ENCODE assay signal across 23 cellular contexts in the genomic region with DNA sequence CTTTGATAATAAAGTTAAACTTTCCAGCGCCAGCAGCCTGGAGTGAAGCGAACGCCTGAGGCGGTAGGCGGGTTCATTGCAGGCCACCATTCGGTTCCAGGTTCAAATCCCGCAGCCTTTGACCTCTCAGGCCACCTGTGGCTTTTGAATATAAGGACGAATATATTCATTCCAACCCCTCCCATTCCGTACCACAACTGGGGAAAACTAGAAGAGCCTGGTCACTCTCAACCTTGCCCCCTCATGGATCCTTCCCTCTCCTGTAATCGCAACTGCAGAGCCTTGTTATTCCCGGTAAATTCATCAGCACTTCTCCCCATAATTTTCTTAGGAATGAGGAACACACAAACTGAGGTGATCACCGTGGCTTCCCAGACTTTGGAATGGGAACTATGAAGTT. TPM values are rescaled to one million over a fixed set of nuclear protein-coding genes. Genes with fewer than 3 reads are reported as not detected.
DNase-seq lines count a peak whose midpoint lies in the region; FAIRE-seq and TF ChIP-seq lines count a peak whose summit lies in the region.
"Had no signal": no experiment of that assay in that cellular context is flagged by ENCODE, and none has a peak within 500 bp of the region (broad histone marks: within the 10 kb centered on the region; RNA-seq: fewer than 3 reads in every experiment).

No MANE protein-coding gene starts in this region.

- H3K4me1 Mint-ChIP-seq in H9: peaks cover 24 to 60% of the 10 kb centered on the region in 2 experiments
- H3K4me1 Mint-ChIP-seq in progenitor cell of endocrine pancreas (ENCODE audit: low read depth): no peaks in the 10 kb centered on the region
- H3K4me1 Mint-ChIP-seq: CD4-positive, CD25-positive, alpha-beta regulatory T cell; IgD-negative memory B cell had no signal

- H3K79me1 ChIP-seq in H9 (ENCODE audit: insufficient read depth, low read depth, low read length, poor library complexity, severe bottlenecking): no peaks in the 10 kb centered on the region
- H3K79me1 ChIP-seq in H1 (ENCODE audit: low read depth, low read length): no peaks in the 10 kb centered on the region

- H2BK5ac ChIP-seq in H9 (ENCODE audit: insufficient read length, low read length) (no peak overlapping the region), H1 (ENCODE audit: low read depth, low read length) (no peak overlapping the region)

- no peak for TF ChIP-seq CTCF in H9 (conservative IDR thresholded peaks at IDR 0.05)
- no peak for TF ChIP-seq CTCF in H1 (IDR thresholded peaks at IDR 0.05; ENCODE audit: control extremely low read depth in 1 of 3, insufficient read depth in 1 of 3, low read depth in 1 of 3, low read length in 3 of 3)
- TF ChIP-seq CTCF in progenitor cell of endocrine pancreas (IDR thresholded peaks at IDR 0.05; ENCODE audit: unreplicated experiment): no peak
- TF ChIP-seq CTCF in uterus (IDR thresholded peaks at IDR 0.05): no peak
- no peak for TF ChIP-seq CTCF in GM20000 (IDR thresholded peaks at IDR 0.05; ENCODE audit: extremely low read depth, missing control alignments)

- H3K56ac ChIP-seq in H9 (ENCODE audit: insufficient read length, low read depth, low read length): no peak overlapping the region
- no peak overlapping the region for H3K56ac ChIP-seq in H1 (replicated peaks; ENCODE audit: insufficient read length, low read depth, low read length)

- DNase-seq in H9 (peak; percentile 71), H1 (ENCODE audit: low read depth in 1 of 2, low spot score in 2 of 2) (peak in 1 of 2 experiments; percentile 58), progenitor cell of endocrine pancreas (ENCODE audit: low spot score, unreplicated experiment) (no peak), SK-N-DZ (ENCODE audit: low spot score) (no peak), uterus (no peak), GM20000 (ENCODE audit: low spot score) (no peak), NCI-H446 treated with DMSO at 0.1 percent for 48 hours (lab: John Stamatoyannopoulos, UW) (no peak)
- DNase-seq: CD4-positive, CD25-positive, alpha-beta regulatory T cell; DMS153; DND-41; MM.1S; NCI-H2029; NCI-H526 treated with DMSO at 0.1 percent for 48 hours; Right ventricle myocardium superior; RPMI8226 had no signal

- H3K9me3 Mint-ChIP-seq in H9 (peaks cover 0 to 2% of the 10 kb centered on the region in 2 experiments; a peak in 2 of 5 replicates), progenitor cell of endocrine pancreas (ENCODE audit: low read depth) (no peaks in the 10 kb centered on the region)

- H4K20me1 ChIP-seq in H9 (ENCODE audit: control insufficient read depth, insufficient read depth, insufficient read length) (no peaks in the 10 kb centered on the region), H1 (replicated peaks in 1 of 2; ENCODE audit: control insufficient read depth in 1 of 2, insufficient read depth in 2 of 2, low read length in 2 of 2) (peaks cover 0 to 4% of the 10 kb centered on the region in 2 experiments)
- H4K20me1 ChIP-seq: BLaER1 had no signal

- H3K14ac ChIP-seq in H9 (ENCODE audit: insufficient read depth, low read length) (no peak overlapping the region), H1 (ENCODE audit: insufficient read length) (no peak overlapping the region)

- CTCF ChIA-PET in H1 (lab: Charles Lee; ENCODE audit: partially characterized antibody): interaction anchor here (0.7 to 11.9 kb wide), 9 partner anchors 13 to 51 kb away, joined by 3 to 162 read pairs (median 4); no protein-coding TSS in a partner anchor

- H3K27ac ChIP-seq in H9 (ENCODE audit: insufficient read length, low read depth, low read length): no peak overlapping the region
- no peak overlapping the region for H3K27ac ChIP-seq in H1 (ENCODE audit: low read depth, low read length)
- H3K27ac ChIP-seq in iPS-18a (ENCODE audit: low read length): no peak overlapping the region
- H3K27ac ChIP-seq in uterus: no peak overlapping the region
- H3K27ac ChIP-seq: BLaER1, KMS-11, SJSA1 had no signal

- no peaks in the 10 kb centered on the region for H3K9me3 ChIP-seq in H9 (ENCODE audit: control insufficient read depth, low read depth, low read length)
- H3K9me3 ChIP-seq in H1 (ENCODE audit: insufficient read depth in 2 of 2, low read depth in 1 of 2, low read length in 1 of 2): no peaks in the 10 kb centered on the region
- no peaks in the 10 kb centered on the region for H3K9me3 ChIP-seq in iPS-18a (ENCODE audit: control insufficient read depth, low read depth, low read length)
- H3K9me3 ChIP-seq in uterus: no peaks in the 10 kb centered on the region
- H3K9me3 ChIP-seq: SJSA1 had no signal

- H3K27me3 Mint-ChIP-seq in H9 (ENCODE audit: low read depth) (peaks cover 98% of the 10 kb centered on the region), progenitor cell of endocrine pancreas (peaks cover 98% of the 10 kb centered on the region)

- no peak overlapping the region for H3K4ac ChIP-seq in H9 (ENCODE audit: low read depth, low read length)
- H3K4ac ChIP-seq in H1 (replicated peaks; ENCODE audit: insufficient read length, low read depth, low read length): no peak overlapping the region

- no peak overlapping the region for H2BK12ac ChIP-seq in H9 (ENCODE audit: insufficient read length, low read depth, low read length)
- H2BK12ac ChIP-seq in H1 (ENCODE audit: low read depth, low read length): no peak overlapping the region

- H3K4me1 ChIP-seq in H9 (ENCODE audit: insufficient read depth, low read length): no peaks in the 10 kb centered on the region
- H3K4me1 ChIP-seq in H1 (replicated peaks in 1 of 4; ENCODE audit: control insufficient read depth in 3 of 4, insufficient read depth in 4 of 4, low read length in 3 of 4): peaks cover 4 to 17% (median 16%) of the 10 kb centered on the region in 4 experiments
- peaks cover 46% of the 10 kb centered on the region for H3K4me1 ChIP-seq in iPS-18a (ENCODE audit: control insufficient read depth, low read depth, low read length)
- H3K4me1 ChIP-seq in uterus: no peaks in the 10 kb centered on the region
- H3K4me1 ChIP-seq: BLaER1, SJSA1 had no signal

- no peak for TF ChIP-seq RAD21 in H1 (IDR thresholded peaks at IDR 0.05 in 1 of 2, conservative IDR thresholded peaks at IDR 0.05 in 1 of 2; ENCODE audit: low read depth in 2 of 2, low read length in 2 of 2)

- H4K8ac ChIP-seq in H9 (replicated peaks; ENCODE audit: insufficient read length, low read depth, low read length): no peak overlapping the region
- no peak overlapping the region for H4K8ac ChIP-seq in H1 (ENCODE audit: extremely low read depth, insufficient read depth, low read length)

- FAIRE-seq in H1 (lab: Jason Lieb, UNC): peak; percentile 50
- FAIRE-seq: A204.1 had no signal

- H4K91ac ChIP-seq in H9 (ENCODE audit: insufficient read length, low read depth, low read length) (no peak overlapping the region), H1 (replicated peaks; ENCODE audit: insufficient read length, low read length) (no peak overlapping the region)

- no peaks in the 10 kb centered on the region for H3K36me3 ChIP-seq in H1 (ENCODE audit: control insufficient read depth in 2 of 4, insufficient read depth in 4 of 4, low read length in 3 of 4)
- H3K36me3 ChIP-seq in iPS-18a (ENCODE audit: control insufficient read depth, low read depth, low read length): no peaks in the 10 kb centered on the region
- H3K36me3 ChIP-seq in uterus: no peaks in the 10 kb centered on the region
- H3K36me3 ChIP-seq: BLaER1, SJSA1 had no signal

- H3K27me3 ChIP-seq in H9 (ENCODE audit: insufficient read depth, low read length) (peaks cover 84% of the 10 kb centered on the region), H1 (replicated peaks in 1 of 4; ENCODE audit: control insufficient read depth in 3 of 4, extremely low read depth in 1 of 4, insufficient read depth in 3 of 4, low read length in 3 of 4) (peaks cover 83 to 95% (median 89%) of the 10 kb centered on the region in 4 experiments), iPS-18a (ENCODE audit: control insufficient read depth, insufficient read depth, low read length) (peaks cover 100% of the 10 kb centered on the region), uterus (peaks cover 6 to 81% of the 10 kb centered on the region in 2 donors)
- H3K27me3 ChIP-seq: SJSA1 had no signal

- H2AK5ac ChIP-seq in H9 (ENCODE audit: insufficient read length, low read length): no peak overlapping the region
- H2AK5ac ChIP-seq in H1 (ENCODE audit: low read depth, low read length): no peak overlapping the region

- H3K23ac ChIP-seq in H9 (ENCODE audit: insufficient read length, low read depth, low read length) (no peak overlapping the region), H1 (ENCODE audit: insufficient read length) (no peak overlapping the region)

- H3K4me3 ChIP-seq in H1 (ENCODE audit: extremely low read depth in 1 of 4, insufficient read depth in 2 of 4, low read depth in 3 of 4, low read length in 4 of 4) (peak overlapping the region in 1 of 4 experiments; percentile 47; a peak in 2 of 8 replicates), iPS-18a (ENCODE audit: low read length) (peak overlapping the region; percentile 18), uterus (no peak overlapping the region)
- H3K4me3 ChIP-seq: BLaER1, SJSA1 had no signal

- H3K4me2 ChIP-seq in H9 (ENCODE audit: insufficient read depth, insufficient read length, low read length) (peak overlapping the region; percentile 19), H1 (ENCODE audit: insufficient read depth in 1 of 2, low read depth in 2 of 2, low read length in 2 of 2) (peak overlapping the region; percentile 37 to 63; a peak in 3 of 4 replicates)
- H3K4me2 ChIP-seq: BLaER1, KMS-11 had no signal

- H3K23me2 ChIP-seq in H9 (ENCODE audit: insufficient read length, low read depth, low read length, poor library complexity, severe bottlenecking) (no peaks in the 10 kb centered on the region), H1 (ENCODE audit: low read depth, low read length) (no peaks in the 10 kb centered on the region)

- H3K18ac ChIP-seq in H9 (ENCODE audit: insufficient read length, low read depth, low read length): no peak overlapping the region
- no peak overlapping the region for H3K18ac ChIP-seq in H1 (ENCODE audit: extremely low read depth, low read length)

- no peak for TF ChIP-seq EP300 in H1 (IDR thresholded peaks at IDR 0.05; ENCODE audit: borderline replicate concordance in 1 of 2, low read depth in 2 of 2, low read length in 2 of 2)

- H4K5ac ChIP-seq in H9 (ENCODE audit: insufficient read length, low read depth, low read length) (no peak overlapping the region), H1 (ENCODE audit: insufficient read length, low read depth, low read length) (no peak overlapping the region)

- H3K4me3 Mint-ChIP-seq in H9 (peak overlapping the region in 1 of 2 experiments; percentile 67; a peak in 3 of 5 replicates), progenitor cell of endocrine pancreas (ENCODE audit: low read depth) (no peak overlapping the region)
- H3K4me3 Mint-ChIP-seq: CD4-positive, CD25-positive, alpha-beta regulatory T cell; IgD-negative memory B cell had no signal

- H3K27ac Mint-ChIP-seq in H9 (no peak overlapping the region; a peak in 1 of 7 replicates), progenitor cell of endocrine pancreas (peak overlapping the region; percentile 49)
- H3K27ac Mint-ChIP-seq: CD4-positive, CD25-positive, alpha-beta regulatory T cell had no signal

- POLR2A ChIA-PET in H1 (lab: Charles Lee; ENCODE audit: partially characterized antibody): interaction anchor here (1.1 to 1.4 kb wide), 4 partner anchors 26 to 47 kb away, joined by 3 read pairs; no protein-coding TSS in a partner anchor

- H3K36me3 Mint-ChIP-seq in H9 (ENCODE audit: insufficient read depth in 1 of 3, low read depth in 3 of 3): no peaks in the 10 kb centered on the region; a peak in 1 of 7 replicates
- H3K36me3 Mint-ChIP-seq in progenitor cell of endocrine pancreas (ENCODE audit: insufficient read depth): no peaks in the 10 kb centered on the region
- H3K36me3 Mint-ChIP-seq: CD4-positive, CD25-positive, alpha-beta regulatory T cell; IgD-negative memory B cell had no signal

- H2AFZ ChIP-seq in H9 (ENCODE audit: low read length) (no peak overlapping the region), H1 (ENCODE audit: low read length) (no peak overlapping the region)

- no peak overlapping the region for H3T11ph ChIP-seq in H9 (ENCODE audit: low read length)

- intact Hi-C loops in uterus (cut with DNase I; ENCODE audit: low total_unique reads): no loop called here

- H2BK20ac ChIP-seq in H9 (ENCODE audit: low read depth, low read length, poor library complexity, severe bottlenecking) (no peak overlapping the region), H1 (ENCODE audit: low read length) (no peak overlapping the region)

- H2BK120ac ChIP-seq in H9 (ENCODE audit: low read depth, low read length, poor library complexity, severe bottlenecking) (no peak overlapping the region), H1 (replicated peaks; ENCODE audit: low read depth, low read length) (no peak overlapping the region)

- H3K9ac ChIP-seq in H9 (ENCODE audit: extremely low read depth, insufficient read length, low read length) (no peak overlapping the region), H1 (replicated peaks in 1 of 4; ENCODE audit: extremely low read depth in 1 of 4, low read depth in 3 of 4, low read length in 3 of 4) (no peak overlapping the region), iPS-18a (ENCODE audit: low read length) (no peak overlapping the region)
- H3K9ac ChIP-seq: BLaER1, KMS-11 had no signal

- no peak for TF ChIP-seq POLR2A in H1 (IDR thresholded peaks at IDR 0.05; ENCODE audit: control extremely low read depth in 1 of 2, low read depth in 2 of 2, low read length in 2 of 2)
- TF ChIP-seq POLR2A in uterus (IDR thresholded peaks at IDR 0.05): no peak

- no CpG with 5 or more reads among the region's 12 CpGs for WGBS in H9 (ENCODE audit: extremely low coverage, insufficient read length, low lambda C conversion rate)
- WGBS in H1 (ENCODE audit: extremely low coverage in 1 of 2, insufficient coverage in 1 of 2, insufficient read length in 1 of 2, insufficient replicate concordance in 2 of 2, low coverage in 1 of 2, low lambda C conversion rate in 2 of 2, missing lambda C conversion rate in 1 of 2), 2 experiments: 3% methylated on average over 12 of the region's 12 CpGs; no CpG with 5 or more reads in 1 of the 2 experiments

- H2BK15ac ChIP-seq in H9 (ENCODE audit: low read depth, low read length): no peak overlapping the region
- H2BK15ac ChIP-seq in H1 (ENCODE audit: low read length): no peak overlapping the region

- H3K79me2 ChIP-seq in H9 (ENCODE audit: insufficient read depth, low read length): no peaks in the 10 kb centered on the region
- H3K79me2 ChIP-seq in H1 (ENCODE audit: control insufficient read depth in 1 of 2, insufficient read depth in 2 of 2, low read length in 2 of 2): no peaks in the 10 kb centered on the region

RNA-seq across cellular contexts. Expression of a gene that starts 35.2 kb away (rescaled TPM):
- total RNA-seq in H9 (2021): not detected in 2 replicates
- 0.13 TPM in 1 of 2 replicates, not detected in the other for total RNA-seq in H1 (2021; fragmentation: NEBNext Ultra II Directional; extraction: Animal tissue kit (Norgen Biotek cat#: 25700))
- polyA plus RNA-seq in H1 (2011; rRNA removed): 0.03 and 0.31 TPM in 2 replicates
- 0.08 TPM for polyA plus RNA-seq in H1 (2011; cell fraction: cytosol; rRNA removed)
- polyA plus RNA-seq in H1 (2011; cell fraction: nucleus; rRNA removed): 0.27 TPM
- 0.27 TPM in 1 of 4 replicates, not detected in the others for polyA plus RNA-seq in H1 (2012, experiment 1 of 2)
- 0.08 TPM for polyA plus RNA-seq in H1 (2012, experiment 2 of 2)
- polyA plus RNA-seq in H1 (2013, experiment 1 of 2): 0.06 TPM
- 0.06 TPM for polyA plus RNA-seq in H1 (2013, experiment 2 of 2)
- polyA minus RNA-seq in H1 (2011; rRNA and poly(A)+ RNA removed): not detected in 2 replicates
- not detected for polyA minus RNA-seq in H1 (2011; cell fraction: cytosol; rRNA and poly(A)+ RNA removed)
- polyA minus RNA-seq in H1 (2011; cell fraction: nucleus; rRNA and poly(A)+ RNA removed): 0.60 TPM
- total RNA-seq in progenitor cell of endocrine pancreas: not detected in 2 replicates
- not detected in 2 replicates for polyA plus RNA-seq in SK-N-DZ (2014; cell fraction: cytosol; rRNA removed)
- not detected in 2 replicates for polyA plus RNA-seq in SK-N-DZ (2014; cell fraction: nucleus; rRNA removed)
- not detected for total RNA-seq in uterus
- total RNA-seq: CD4-positive, CD25-positive, alpha-beta regulatory T cell; NCI-H460; Right ventricle myocardium superior had no signal
- polyA plus RNA-seq: AG04450; CD4-positive, CD25-positive, alpha-beta regulatory T cell; IgD-negative memory B cell had no signal

RNA-seq across cellular contexts. Expression of a gene that starts 38.0 kb away (rescaled TPM):
- not detected in 2 replicates for total RNA-seq in H9 (2021)
- total RNA-seq in H1 (2021; fragmentation: NEBNext Ultra II Directional; extraction: Animal tissue kit (Norgen Biotek cat#: 25700)): 1.5 and 2.2 TPM in 2 replicates
- polyA plus RNA-seq in H1 (2011; rRNA removed): 0.80 and 3.6 TPM in 2 replicates
- 1.7 TPM for polyA plus RNA-seq in H1 (2011; cell fraction: cytosol; rRNA removed)
- 2.7 TPM for polyA plus RNA-seq in H1 (2011; cell fraction: nucleus; rRNA removed)
- polyA plus RNA-seq in H1 (2012, experiment 1 of 2): 0.27 to 0.77 TPM (median 0.60 TPM) in 4 replicates
- 0.08 TPM for polyA plus RNA-seq in H1 (2012, experiment 2 of 2)
- polyA plus RNA-seq in H1 (2013, experiment 1 of 2): 1.4 TPM
- 0.75 TPM for polyA plus RNA-seq in H1 (2013, experiment 2 of 2)
- polyA minus RNA-seq in H1 (2011; rRNA and poly(A)+ RNA removed): 0.07 and 0.47 TPM in 2 replicates
- 1.6 TPM for polyA minus RNA-seq in H1 (2011; cell fraction: cytosol; rRNA and poly(A)+ RNA removed)
- polyA minus RNA-seq in H1 (2011; cell fraction: nucleus; rRNA and poly(A)+ RNA removed): 2.4 TPM
- 0.40 and 0.77 TPM in 2 replicates for total RNA-seq in progenitor cell of endocrine pancreas
- not detected in 2 replicates for polyA plus RNA-seq in SK-N-DZ (2014; cell fraction: cytosol; rRNA removed)
- polyA plus RNA-seq in SK-N-DZ (2014; cell fraction: nucleus; rRNA removed): 0.02 TPM in 1 of 2 replicates, not detected in the other
- not detected for total RNA-seq in uterus
- total RNA-seq: CD4-positive, CD25-positive, alpha-beta regulatory T cell; NCI-H460; Right ventricle myocardium superior had no signal
- polyA plus RNA-seq: AG04450; CD4-positive, CD25-positive, alpha-beta regulatory T cell; IgD-negative memory B cell had no signal
